Comparison of ENCODE assay signal across 25 cellular contexts in the genomic region with DNA sequence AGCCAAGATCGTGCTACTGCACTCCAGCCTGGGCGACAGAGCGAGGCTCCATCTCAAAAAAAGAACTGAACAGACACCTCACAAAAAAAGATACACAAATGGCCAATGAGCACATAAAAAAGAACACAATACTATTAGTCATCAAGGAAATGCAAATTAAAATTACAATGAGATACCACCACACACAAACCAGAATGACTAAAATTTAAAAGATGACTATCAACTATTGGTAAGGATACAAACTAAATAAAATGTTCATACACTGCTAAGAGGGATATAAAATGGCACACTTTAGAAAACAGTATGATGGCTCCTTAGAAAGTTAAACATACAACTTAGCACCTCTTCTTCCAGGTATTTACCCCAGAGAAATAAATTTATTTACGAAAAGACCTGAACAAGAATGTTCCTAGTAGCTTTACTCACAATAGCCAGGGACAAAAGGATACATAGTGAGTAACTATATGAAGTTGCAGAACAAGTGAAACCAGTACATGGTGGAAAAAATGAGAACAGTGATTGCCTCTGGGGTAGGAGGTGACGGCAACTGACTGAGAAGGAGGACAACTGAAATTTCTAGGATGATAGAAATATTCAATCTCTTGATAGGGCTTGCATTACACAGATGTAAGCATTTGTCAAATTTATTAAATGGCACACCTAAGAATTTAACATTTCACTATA. TPM values are rescaled to one million over a fixed set of nuclear protein-coding genes. Genes with fewer than 3 reads are reported as not detected.
DNase-seq lines count a peak whose midpoint lies in the region; ATAC-seq, FAIRE-seq and TF ChIP-seq lines count a peak whose summit lies in the region.
"Had no signal": no experiment of that assay in that cellular context is flagged by ENCODE, and none has a peak within 500 bp of the region (broad histone marks: within the 10 kb centered on the region; RNA-seq: fewer than 3 reads in every experiment).

No MANE protein-coding gene starts in this region.

- BruUV-seq in PC-3 (replicated peaks; lab: Mats Ljungman, UMichigan) (no TSS peak), GM12878 (replicated peaks; lab: Mats Ljungman, UMichigan) (TSS peak; percentile 5)

- H3K79me2 ChIP-seq in PC-3 (ENCODE audit: low read length) = peaks cover 38% of the 10 kb centered on the region
- H3K79me2 ChIP-seq in GM12878 (ENCODE audit: control insufficient read depth, insufficient read depth, low read length) = peaks cover 1% of the 10 kb centered on the region; the same call in 1 of the 2 replicates

- H4K20me1 ChIP-seq in PC-3 (ENCODE audit: low read length) (no peaks in the 10 kb centered on the region; the same call in 1 of the 2 replicates), GM12878 (ENCODE audit: control insufficient read depth, insufficient read depth) (no peaks in the 10 kb centered on the region)

- no peak for FAIRE-seq in GM12878 (lab: Jason Lieb, UNC)
- FAIRE-seq: RCC 7860, TTC549 had no signal

- no peak for TF ChIP-seq EP300 in GM12878 (IDR thresholded peaks at IDR 0.05; ENCODE audit: borderline replicate concordance in 1 of 2, control insufficient read depth in 1 of 2, low read depth in 2 of 2, low read length in 2 of 2)
- TF ChIP-seq EP300 in stomach (IDR thresholded peaks at IDR 0.05) = no peak

- peaks cover 4% of the 10 kb centered on the region for H3F3A ChIP-seq in PC-3 (ENCODE audit: low read length, unreplicated experiment)

- H3K36me3 Mint-ChIP-seq in activated CD8-positive, alpha-beta memory T cell treated with anti-CD3 and anti-CD28 coated beads, Interleukin-2, amount 10 ng/mL, durations not matched to agents 7 days and 5 days = peaks cover 59% of the 10 kb centered on the region
- peaks cover 34 to 56% of the 10 kb centered on the region in 2 donors for H3K36me3 Mint-ChIP-seq in stimulated activated naive B cell treated with anti-CD40 and anti-IgM and Interleukin-4, amounts not matched to agents 10 μg/mL and 1 μg/mL and 100 μg/mL, for 72 hours

- no peak overlapping the region for H3K27ac ChIP-seq in PC-3 (ENCODE audit: low read length)
- H3K27ac ChIP-seq in GM12878 (ENCODE audit: control insufficient read depth, insufficient read depth) = no peak overlapping the region
- H3K27ac ChIP-seq in stomach = no peak overlapping the region
- no peak overlapping the region for H3K27ac ChIP-seq in substantia nigra (ENCODE audit: low read depth, low read length, poor library complexity, severe bottlenecking)
- H3K27ac ChIP-seq: upper lobe of right lung had no signal

- H3K27me3 Mint-ChIP-seq in activated CD8-positive, alpha-beta memory T cell treated with anti-CD3 and anti-CD28 coated beads, Interleukin-2, amount 10 ng/mL, durations not matched to agents 7 days and 5 days = no peaks in the 10 kb centered on the region
- H3K27me3 Mint-ChIP-seq in stimulated activated naive B cell treated with anti-CD40 and anti-IgM and Interleukin-4, amounts not matched to agents 10 μg/mL and 1 μg/mL and 100 μg/mL, for 72 hours = no peaks in the 10 kb centered on the region
- H3K27me3 Mint-ChIP-seq: B cell had no signal

- peaks cover 42% of the 10 kb centered on the region for H3K4me1 Mint-ChIP-seq in activated CD8-positive, alpha-beta memory T cell treated with anti-CD3 and anti-CD28 coated beads, Interleukin-2, amount 10 ng/mL, durations not matched to agents 7 days and 5 days
- H3K4me1 Mint-ChIP-seq in stimulated activated naive B cell treated with anti-CD40 and anti-IgM and Interleukin-4, amounts not matched to agents 10 μg/mL and 1 μg/mL and 100 μg/mL, for 72 hours = peaks cover 3 to 5% of the 10 kb centered on the region in 2 donors

- H2AFZ ChIP-seq in PC-3 (ENCODE audit: low read length) (no peak overlapping the region), GM12878 (ENCODE audit: control insufficient read depth, low read depth, low read length) (no peak overlapping the region)

- 77% methylated on average over 5 of the region's 5 CpGs for whole genome bisulfite sequencing in GM12878 (ENCODE audit: insufficient coverage, insufficient replicate concordance, low lambda C conversion rate, missing lambda C conversion rate)
- 73 to 80% (median 78%) methylated on average over 5 of the region's 5 CpGs for WGBS in stomach, 5 donors

- SMC1A ChIA-PET in GM12878 (lab: Charles Lee; ENCODE audit: uncharacterized antibody, unreplicated experiment) = interaction anchor here (0.7 kb wide), 1 partner anchor 32 kb away, joined by 3 read pairs; no protein-coding TSS in a partner anchor

- in situ Hi-C loops in GM12878 (cut with MboI) = no loop called here

- H3K4me1 ChIP-seq in PC-3 (ENCODE audit: insufficient read depth, low read length) (peaks cover 16% of the 10 kb centered on the region), GM12878 (ENCODE audit: control insufficient read depth, insufficient read depth, low read length) (no peaks in the 10 kb centered on the region), stomach (peaks cover 0 to 18% (median 8%) of the 10 kb centered on the region in 4 donors)
- H3K4me1 ChIP-seq: upper lobe of right lung had no signal

- no peak overlapping the region for H3K4me3 Mint-ChIP-seq in activated CD8-positive, alpha-beta memory T cell treated with anti-CD3 and anti-CD28 coated beads, Interleukin-2, amount 10 ng/mL, durations not matched to agents 7 days and 5 days
- no peak overlapping the region for H3K4me3 Mint-ChIP-seq in stimulated activated naive B cell treated with anti-CD40 and anti-IgM and Interleukin-4, amounts not matched to agents 10 μg/mL and 1 μg/mL and 100 μg/mL, for 72 hours
- H3K4me3 Mint-ChIP-seq: B cell had no signal

- peak overlapping the region; percentile 68 for H3K27ac Mint-ChIP-seq in activated CD8-positive, alpha-beta memory T cell treated with anti-CD3 and anti-CD28 coated beads, Interleukin-2, amount 10 ng/mL, durations not matched to agents 7 days and 5 days
- peak overlapping the region; percentile 25 for H3K27ac Mint-ChIP-seq in stimulated activated naive B cell treated with anti-CD40 and anti-IgM and Interleukin-4, amounts not matched to agents 10 μg/mL and 1 μg/mL and 100 μg/mL, for 72 hours
- H3K27ac Mint-ChIP-seq: B cell had no signal

- no peak for DNase-seq in activated CD8-positive, alpha-beta memory T cell treated with anti-CD3 and anti-CD28 coated beads, Interleukin-2, amount 10 ng/mL, durations not matched to agents 7 days and 5 days
- no peak for DNase-seq in activated CD8-positive, alpha-beta memory T cell treated with anti-CD3 and anti-CD28 coated beads for 24 hours
- DNase-seq in PC-3 = no peak
- DNase-seq in GM12878 (ENCODE audit: low read depth, low spot score) = no peak
- DNase-seq in stimulated activated naive B cell treated with anti-CD40 and anti-IgM and Interleukin-4, amounts not matched to agents 10 μg/mL and 1 μg/mL and 100 μg/mL, for 72 hours = no peak
- no peak for DNase-seq in stomach
- DNase-seq in substantia nigra (lab: John Stamatoyannopoulos, UW) = no peak
- DNase-seq in NK-92 (lab: John Stamatoyannopoulos, UW; ENCODE audit: unreplicated experiment) = no peak
- DNase-seq: activated CD4-positive, alpha-beta T cell treated with anti-CD3 and anti-CD28 coated beads for 4 hours; activated CD8-positive, alpha-beta memory T cell treated with anti-CD3 and anti-CD28 coated beads, Interleukin-2, amount 50 U/mL, for 48 hours; activated naive CD4-positive, alpha-beta T cell treated with anti-CD3 and anti-CD28 coated beads, Interleukin-2, amount 50 U/mL, for 16 hours; cerebellar nuclear complex; DMS79; Karpas-422; left cardiac atrium; mammary epithelial cell; MV-4-11; NCI-H146; NCI-H510A treated with DMSO at 0.1 percent for 48 hours; posterior cingulate gyrus; upper lobe of right lung had no signal

- H3K4me3 ChIP-seq in PC-3 (ENCODE audit: low read length) (no peak overlapping the region), GM12878 (no peak overlapping the region), stomach (no peak overlapping the region)
- H3K4me3 ChIP-seq: upper lobe of right lung had no signal

- no peak for TF ChIP-seq POLR2A in GM12878 (IDR thresholded peaks at IDR 0.05; ENCODE audit: low read depth, low read length)
- no peak for TF ChIP-seq POLR2A in stomach (IDR thresholded peaks at IDR 0.05)

- CTCF ChIA-PET in activated CD8-positive, alpha-beta memory T cell treated with anti-CD3 and anti-CD28 coated beads, Interleukin-2, amount 10 ng/mL, durations not matched to agents 7 days and 5 days (lab: Charles Lee) = interaction anchor here (0.6 kb wide), 2 partner anchors 27 to 30 kb away, joined by 3 to 4 read pairs; no protein-coding TSS in a partner anchor
- CTCF ChIA-PET in PC-3 (lab: Charles Lee) (no interaction called here), GM12878 (lab: Yijun Ruan, JAX) (interaction anchor here (1.0 kb wide), 1 partner anchor 12 kb away, joined by 3 read pairs; no protein-coding TSS in a partner anchor)

- TF ChIP-seq RAD21 in GM12878 (IDR thresholded peaks at IDR 0.05; ENCODE audit: insufficient read depth, low read depth, low read length) = no peak

- TF ChIP-seq CTCF in PC-3 (conservative IDR thresholded peaks at IDR 0.05; ENCODE audit: low read depth, low read length) (no peak), GM12878 (IDR thresholded peaks at IDR 0.05 in 2 of 3, conservative IDR thresholded peaks at IDR 0.05 in 1 of 3; ENCODE audit: control insufficient read depth in 2 of 3, extremely low read depth in 1 of 3, insufficient read depth in 1 of 3, low read depth in 3 of 3, low read length in 3 of 3) (no peak), stomach (IDR thresholded peaks at IDR 0.05) (no peak)

- H3K9me3 ChIP-seq in PC-3 (ENCODE audit: low read length) (no peaks in the 10 kb centered on the region), GM12878 (replicated peaks; ENCODE audit: control insufficient read depth, insufficient read depth, low read length) (no peaks in the 10 kb centered on the region), stomach (no peaks in the 10 kb centered on the region)
- H3K9me3 ChIP-seq: upper lobe of right lung had no signal

- intact Hi-C loops in PC-3 (cut with micrococcal nuclease) (no loop called here), GM12878 (cut with micrococcal nuclease; ENCODE audit: unreplicated experiment) (no loop called here), stomach (cut with DNase I; ENCODE audit: low total_unique reads) (no loop called here)

- H3K36me3 ChIP-seq in PC-3 (ENCODE audit: low read depth, low read length) = peaks cover 66% of the 10 kb centered on the region
- H3K36me3 ChIP-seq in GM12878 (ENCODE audit: control insufficient read depth in 2 of 2, insufficient read depth in 2 of 2, low read length in 1 of 2) = peaks cover 6 to 14% of the 10 kb centered on the region in 2 experiments; a peak in 3 of 4 replicates
- H3K36me3 ChIP-seq in stomach = peaks cover 14 to 81% (median 77%) of the 10 kb centered on the region in 4 donors

- H3K27me3 ChIP-seq in PC-3 (ENCODE audit: low read length) (no peaks in the 10 kb centered on the region), GM12878 (replicated peaks in 1 of 2; ENCODE audit: control insufficient read depth in 2 of 2, insufficient read depth in 2 of 2, low read length in 1 of 2) (no peaks in the 10 kb centered on the region), stomach (no peaks in the 10 kb centered on the region)
- H3K27me3 ChIP-seq: upper lobe of right lung had no signal

- POLR2A ChIA-PET in PC-3 (lab: Charles Lee; ENCODE audit: unreplicated experiment) (no interaction called here), GM12878 (lab: Charles Lee) (interaction anchor here (0.6 kb wide), 1 partner anchor 178 kb away, joined by 3 read pairs; no protein-coding TSS in a partner anchor)

- H3K9ac ChIP-seq in PC-3 (ENCODE audit: low read length) = no peak overlapping the region
- H3K9ac ChIP-seq in GM12878 (ENCODE audit: control insufficient read depth, insufficient read depth, low read length) = no peak overlapping the region

- RAD21 ChIA-PET in GM12878 (lab: Charles Lee; ENCODE audit: unreplicated experiment) = no interaction called here

- H3K9me2 ChIP-seq in PC-3 (replicated peaks; ENCODE audit: low read length) = no peaks in the 10 kb centered on the region

- H3K9me3 Mint-ChIP-seq in activated CD8-positive, alpha-beta memory T cell treated with anti-CD3 and anti-CD28 coated beads, Interleukin-2, amount 10 ng/mL, durations not matched to agents 7 days and 5 days (ENCODE audit: low read depth) = no peaks in the 10 kb centered on the region
- no peaks in the 10 kb centered on the region for H3K9me3 Mint-ChIP-seq in stimulated activated naive B cell treated with anti-CD40 and anti-IgM and Interleukin-4, amounts not matched to agents 10 μg/mL and 1 μg/mL and 100 μg/mL, for 72 hours

- ATAC-seq in activated CD8-positive, alpha-beta memory T cell treated with anti-CD3 and anti-CD28 coated beads, Interleukin-2, amount 10 ng/mL, durations not matched to agents 7 days and 5 days = peak; percentile 65
- ATAC-seq in PC-3 = peak; percentile 29; the same call in 1 of the 2 replicates
- no peak for ATAC-seq in GM12878
- ATAC-seq in stimulated activated naive B cell treated with anti-CD40 and anti-IgM and Interleukin-4, amounts not matched to agents 10 μg/mL and 1 μg/mL and 100 μg/mL, for 72 hours (replicated peaks) = no peak
- ATAC-seq: left cardiac atrium, sciatic nerve, upper lobe of right lung had no signal

- no peak overlapping the region for H3K4me2 ChIP-seq in PC-3 (ENCODE audit: low read length)
- no peak overlapping the region for H3K4me2 ChIP-seq in GM12878 (ENCODE audit: control insufficient read depth, insufficient read depth)

RNA-seq across cellular contexts. Expression of a gene that starts 53.2 kb away (rescaled TPM):
- 1 to 10 TPM; 7.0 to 9.0 TPM for total RNA-seq in activated CD8-positive, alpha-beta memory T cell treated with anti-CD3 and anti-CD28 coated beads, Interleukin-2, amount 10 ng/mL, durations not matched to agents 7 days and 5 days
- total RNA-seq in PC-3 (2014; rRNA removed) (8.5 and 9.0 TPM in 2 replicates), GM12878 (2014; rRNA removed) (3.7 and 4.6 TPM in 2 replicates), GM12878 (2014; rRNA removed; fragmentation: Illumina TruSeq; extraction: Trizol) (4.1 and 4.3 TPM in 2 replicates), GM12878 (2021) (3.8 and 4.5 TPM in 2 replicates), stomach (10 to 100 TPM; 17.0 to 42.4 (median 29.2) TPM)
- total RNA-seq in GM12878 (2013; cell fraction: nucleolus; rRNA removed) = 13.0 and 14.2 TPM in 2 replicates
- polyA plus RNA-seq in GM12878 (2011; ENCODE audit: low read depth) = 1.9 TPM
- polyA plus RNA-seq in GM12878 (2011; rRNA removed) (7.4 and 12.3 TPM in 2 replicates), GM12878 (2014; fragmentation: Illumina TruSeq; extraction: Trizol) (3.9 and 6.2 TPM in 2 replicates), GM12878 (2014; fragmentation: Nextera tagmentation; extraction: Ambion mirVana) (1 to 10 TPM; 1.4 to 1.5 TPM), GM12878 (2014; rRNA removed) (2.7 and 3.2 TPM in 2 replicates), GM12878 (2016; fragmentation: Nextera tagmentation; extraction: Ambion mirVana) (1 to 10 TPM; 2.9 to 3.4 TPM), stomach (1 to 10 TPM; 5.2 to 7.4 (median 5.7) TPM)
- 1.8 and 2.6 TPM in 2 replicates for polyA plus RNA-seq in GM12878 (2011; cell fraction: cytosol; rRNA removed)
- polyA plus RNA-seq in GM12878 (2011; cell fraction: nucleus; rRNA removed) = 5.3 and 7.2 TPM in 2 replicates
- polyA plus RNA-seq in GM12878 (2012) = 5.4 and 6.0 TPM in 2 replicates
- polyA minus RNA-seq in GM12878 (2011; rRNA and poly(A)+ RNA removed) = 1.7 and 2.9 TPM in 2 replicates
- polyA minus RNA-seq in GM12878 (2011; cell fraction: cytosol; rRNA and poly(A)+ RNA removed) = 1.5 and 1.6 TPM in 2 replicates
- 2.7 and 3.8 TPM in 2 replicates for polyA minus RNA-seq in GM12878 (2011; cell fraction: nucleus; rRNA and poly(A)+ RNA removed)

RNA-seq across cellular contexts. Expression of a gene that starts 53.4 kb away (rescaled TPM):
- 10 to 100 TPM; 83.8 to 97.9 TPM for total RNA-seq in activated CD8-positive, alpha-beta memory T cell treated with anti-CD3 and anti-CD28 coated beads, Interleukin-2, amount 10 ng/mL, durations not matched to agents 7 days and 5 days
- total RNA-seq in PC-3 (2014; rRNA removed) (48.3 and 48.5 TPM in 2 replicates), GM12878 (2014; rRNA removed) (67.1 and 68.1 TPM in 2 replicates), GM12878 (2014; rRNA removed; fragmentation: Illumina TruSeq; extraction: Trizol) (59.4 and 60.7 TPM in 2 replicates), GM12878 (2021) (71.6 and 74.4 TPM in 2 replicates), stomach (10 to 100 TPM in 4 of 5 donors, 1 to 10 TPM in 1; 9.6 to 50.5 (median 28.7) TPM)
- 106 and 107 TPM in 2 replicates for total RNA-seq in GM12878 (2013; cell fraction: nucleolus; rRNA removed)
- 17.3 TPM for polyA plus RNA-seq in GM12878 (2011; ENCODE audit: low read depth)
- polyA plus RNA-seq in GM12878 (2011; rRNA removed) (73.2 and 74.6 TPM in 2 replicates), GM12878 (2014; fragmentation: Illumina TruSeq; extraction: Trizol) (77.7 and 88.7 TPM in 2 replicates), GM12878 (2014; fragmentation: Nextera tagmentation; extraction: Ambion mirVana) (10 to 100 TPM; 13.9 to 19.9 TPM), GM12878 (2014; rRNA removed) (50.0 and 51.6 TPM in 2 replicates), GM12878 (2016; fragmentation: Nextera tagmentation; extraction: Ambion mirVana) (10 to 100 TPM; 34.2 to 40.0 TPM), stomach (1 to 10 TPM; 5.2 to 7.5 (median 5.3) TPM)
- polyA plus RNA-seq in GM12878 (2011; cell fraction: cytosol; rRNA removed) = 52.3 and 54.1 TPM in 2 replicates
- polyA plus RNA-seq in GM12878 (2011; cell fraction: nucleus; rRNA removed) = 51.8 and 55.2 TPM in 2 replicates
- polyA plus RNA-seq in GM12878 (2012) = 21.0 and 29.8 TPM in 2 replicates
- 76.4 and 88.6 TPM in 2 replicates for polyA minus RNA-seq in GM12878 (2011; rRNA and poly(A)+ RNA removed)
- polyA minus RNA-seq in GM12878 (2011; cell fraction: cytosol; rRNA and poly(A)+ RNA removed) = 29.5 and 40.3 TPM in 2 replicates
- 28.2 and 40.7 TPM in 2 replicates for polyA minus RNA-seq in GM12878 (2011; cell fraction: nucleus; rRNA and poly(A)+ RNA removed)

Comparison
In these comparisons a context has a peak if more than half of its experiments do, and no peak if none do; other contexts are left out.
1. ATAC-seq: peak in activated CD8-positive, alpha-beta memory T cell treated with anti-CD3 and anti-CD28 coated beads, Interleukin-2, amount 10 ng/mL, durations not matched to agents 7 days and 5 days (single experiment) and PC-3 (single experiment); none in GM12878 (single experiment) and stimulated activated naive B cell treated with anti-CD40 and anti-IgM and Interleukin-4, amounts not matched to agents 10 μg/mL and 1 μg/mL and 100 μg/mL, for 72 hours (0 of 2).